ENCODE assay signal across 19 cellular contexts in genomic region chr7:45184326-45185027, GRCh38. TPM values are rescaled to one million over a fixed set of nuclear protein-coding genes. Genes with fewer than 3 reads are reported as not detected.
DNase-seq lines count a peak whose midpoint lies in the region; ATAC-seq and TF ChIP-seq lines count a peak whose summit lies in the region.
"Had no signal": no experiment of that assay in that cellular context is flagged by ENCODE, and none has a peak within 500 bp of the region (broad histone marks: within the 10 kb centered on the region; RNA-seq: fewer than 3 reads in every experiment).

No MANE protein-coding gene starts in this region.

- TF ChIP-seq CTCF in right atrium auricular region (IDR thresholded peaks at IDR 0.05) (no peak), sigmoid colon (IDR thresholded peaks at IDR 0.05) (no peak), vagina (IDR thresholded peaks at IDR 0.05) (no peak)

- H3K36me3 Mint-ChIP-seq in CD8-positive, alpha-beta memory T cell = no peaks in the 10 kb centered on the region
- H3K36me3 Mint-ChIP-seq: IgD-negative memory B cell had no signal

- peaks cover 3 to 24% of the 10 kb centered on the region in 2 donors for H3K27me3 Mint-ChIP-seq in CD8-positive, alpha-beta memory T cell

- POLR2A ChIA-PET in CD8-positive, alpha-beta memory T cell (lab: Charles Lee) = no interaction called here

- H3K4me3 ChIP-seq in right atrium auricular region = no peak overlapping the region
- H3K4me3 ChIP-seq in sigmoid colon = no peak overlapping the region
- H3K4me3 ChIP-seq in vagina = no peak overlapping the region
- H3K4me3 ChIP-seq in CD8-positive, alpha-beta memory T cell (ENCODE audit: low read length) = no peak overlapping the region
- H3K4me3 ChIP-seq: BLaER1 treated with 17β-estradiol and CSF1 and Interleukin-3, amounts not matched to agents 10 nM and 100 nM; Peyer's patch had no signal

- WGBS in sigmoid colon, 2 donors = 71 to 82% methylated on average over 7 of the region's 7 CpGs

- no peaks in the 10 kb centered on the region for H3K4me1 Mint-ChIP-seq in CD8-positive, alpha-beta memory T cell
- H3K4me1 Mint-ChIP-seq: IgD-negative memory B cell had no signal

- H3K4me3 Mint-ChIP-seq in CD8-positive, alpha-beta memory T cell = no peak overlapping the region
- H3K4me3 Mint-ChIP-seq: IgD-negative memory B cell had no signal

- H3K9me3 ChIP-seq in right atrium auricular region = no peaks in the 10 kb centered on the region
- H3K9me3 ChIP-seq in sigmoid colon = no peaks in the 10 kb centered on the region
- H3K9me3 ChIP-seq in vagina = no peaks in the 10 kb centered on the region
- H3K9me3 ChIP-seq in CD8-positive, alpha-beta memory T cell (ENCODE audit: low read length) = no peaks in the 10 kb centered on the region
- H3K9me3 ChIP-seq: BLaER1 treated with 17β-estradiol and CSF1 and Interleukin-3, amounts not matched to agents 10 nM and 100 nM; Peyer's patch had no signal

- DNase-seq in activated CD4-positive, CD25-positive, alpha-beta regulatory T cell treated with anti-CD3 and anti-CD28 coated beads, Interleukin-2, amount 50 U/mL, for 72 hours = peak; percentile 17
- no peak for DNase-seq in activated CD4-positive, CD25-positive, alpha-beta regulatory T cell (lab: John Stamatoyannopoulos, UW)
- peak; percentile 40 for DNase-seq in right atrium auricular region (ENCODE audit: low spot score)
- DNase-seq in Right ventricle myocardium inferior (ENCODE audit: missing footprints) = no peak
- peak; percentile 51 for DNase-seq in sigmoid colon
- DNase-seq in vagina (ENCODE audit: extremely low spot score in 2 of 2) = peak; percentile 78 to 85
- no peak for DNase-seq in CD8-positive, alpha-beta memory T cell
- no peak for DNase-seq in NCI-H2107 treated with DMSO at 0.1 percent for 48 hours (lab: John Stamatoyannopoulos, UW; ENCODE audit: unreplicated experiment)
- DNase-seq: DMS 273 treated with DMSO at 0.1 percent for 48 hours, HCEC 1CT, NCI-H1417, NCI-H2029, NCI-H510A treated with DMSO at 0.1 percent for 48 hours had no signal

- intact Hi-C loops in Right ventricle myocardium inferior (cut with DNase I) (no loop called here), sigmoid colon (cut with DNase I) (no loop called here), vagina (cut with DNase I) (no loop called here)

- H3K27ac ChIP-seq in right atrium auricular region (no peak overlapping the region), sigmoid colon (no peak overlapping the region), vagina (no peak overlapping the region)
- H3K27ac ChIP-seq in CD8-positive, alpha-beta memory T cell (ENCODE audit: low read depth, low read length) = no peak overlapping the region
- H3K27ac ChIP-seq: 22Rv1; BLaER1 treated with 17β-estradiol and CSF1 and Interleukin-3, amounts not matched to agents 10 nM and 100 nM; Peyer's patch had no signal

- no peak for TF ChIP-seq EP300 in sigmoid colon (IDR thresholded peaks at IDR 0.05)

- H3K27ac Mint-ChIP-seq in CD8-positive, alpha-beta memory T cell = no peak overlapping the region
- H3K27ac Mint-ChIP-seq: IgD-negative memory B cell had no signal

- H3K27me3 ChIP-seq in right atrium auricular region (no peaks in the 10 kb centered on the region), sigmoid colon (no peaks in the 10 kb centered on the region), vagina (no peaks in the 10 kb centered on the region)
- H3K27me3 ChIP-seq in CD8-positive, alpha-beta memory T cell (ENCODE audit: insufficient read depth, low read length, poor library complexity, severe bottlenecking) = peaks cover 5% of the 10 kb centered on the region
- H3K27me3 ChIP-seq: BLaER1 treated with 17β-estradiol and CSF1 and Interleukin-3, amounts not matched to agents 10 nM and 100 nM; Peyer's patch had no signal

- no peaks in the 10 kb centered on the region for H3K9me3 Mint-ChIP-seq in CD8-positive, alpha-beta memory T cell
- H3K9me3 Mint-ChIP-seq: IgD-negative memory B cell had no signal

- ATAC-seq in Right ventricle myocardium inferior = no peak

- H3K36me3 ChIP-seq in right atrium auricular region = no peaks in the 10 kb centered on the region
- H3K36me3 ChIP-seq in sigmoid colon = no peaks in the 10 kb centered on the region
- no peaks in the 10 kb centered on the region for H3K36me3 ChIP-seq in vagina
- no peaks in the 10 kb centered on the region for H3K36me3 ChIP-seq in CD8-positive, alpha-beta memory T cell (ENCODE audit: insufficient read depth, low read length)
- H3K36me3 ChIP-seq: BLaER1 treated with 17β-estradiol and CSF1 and Interleukin-3, amounts not matched to agents 10 nM and 100 nM; Peyer's patch had no signal

- CTCF ChIA-PET in CD8-positive, alpha-beta memory T cell (lab: Charles Lee) = no interaction called here

- TF ChIP-seq POLR2A in sigmoid colon (IDR thresholded peaks at IDR 0.05) (no peak), vagina (IDR thresholded peaks at IDR 0.05) (no peak)

- H3K4me1 ChIP-seq in right atrium auricular region (no peaks in the 10 kb centered on the region), sigmoid colon (no peaks in the 10 kb centered on the region), vagina (no peaks in the 10 kb centered on the region)
- H3K4me1 ChIP-seq in CD8-positive, alpha-beta memory T cell (ENCODE audit: insufficient read depth, low read length) = no peaks in the 10 kb centered on the region
- H3K4me1 ChIP-seq: BLaER1 treated with 17β-estradiol and CSF1 and Interleukin-3, amounts not matched to agents 10 nM and 100 nM; Peyer's patch had no signal

RNA-seq across cellular contexts. Expression of gene RAMP3, which starts 26.9 kb away (rescaled TPM):
- total RNA-seq in right atrium auricular region (10 to 100 TPM; 62.0 to 77.2 TPM), Right ventricle myocardium inferior (33.8 TPM), sigmoid colon (10 to 100 TPM; 18.4 to 57.8 (median 33.7) TPM), vagina (50.1 TPM)
- polyA plus RNA-seq in sigmoid colon = 10 to 100 TPM in 1 of 3 donors, 1 to 10 TPM in 2; 2.5 to 26.0 (median 4.8) TPM
- total RNA-seq in CD8-positive, alpha-beta memory T cell = not detected
- not detected for polyA plus RNA-seq in CD8-positive, alpha-beta memory T cell
- total RNA-seq: HT-29, LHCN-M2 had no signal
- polyA plus RNA-seq: IgD-negative memory B cell had no signal

Comparison
In these comparisons a context has a peak if more than half of its experiments do, and no peak if none do; other contexts are left out.
1. DNase-seq: peak in activated CD4-positive, CD25-positive, alpha-beta regulatory T cell treated with anti-CD3 and anti-CD28 coated beads, Interleukin-2, amount 50 U/mL, for 72 hours (single experiment), right atrium auricular region (single experiment), sigmoid colon (single experiment) and vagina (2 of 2); none in activated CD4-positive, CD25-positive, alpha-beta regulatory T cell (0 of 4), Right ventricle myocardium inferior (single experiment), CD8-positive, alpha-beta memory T cell (0 of 5) and NCI-H2107 treated with DMSO at 0.1 percent for 48 hours (single experiment).
2. RNA of gene RAMP3, which starts 26.9 kb away (total RNA-seq): 62.0 to 77.2 TPM in right atrium auricular region, 50.1 TPM in vagina (single experiment), 18.4 to 57.8 TPM in sigmoid colon and 33.8 TPM in Right ventricle myocardium inferior (single experiment); not detected in CD8-positive, alpha-beta memory T cell; every median in the first group is over 10 times any median in the second.